Comparison of ENCODE assay signal across 1 cellular context in the genomic region with DNA sequence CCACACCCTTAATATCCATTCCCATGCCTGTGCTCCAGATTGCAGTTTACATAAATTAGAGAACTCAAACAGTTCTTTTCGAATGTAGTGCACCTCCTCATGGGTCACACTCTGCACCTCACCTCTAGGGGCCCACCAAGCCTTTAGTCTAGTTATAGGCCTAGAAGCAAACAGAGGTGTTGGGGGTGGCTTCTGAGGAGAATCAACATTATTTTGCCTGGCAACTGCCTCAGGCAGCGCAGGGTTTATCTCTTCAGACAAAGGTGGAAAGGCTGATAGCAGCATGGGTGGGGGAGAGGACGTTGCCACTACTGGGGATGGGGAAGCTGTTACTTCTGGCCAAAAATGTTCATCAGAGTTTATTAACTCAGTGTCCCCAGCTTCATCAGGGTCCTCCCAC.
TF ChIP-seq lines count a peak whose summit lies in the region.

No MANE protein-coding gene starts in this region.

TF ChIP-seq in K562, 482 proteins besides CTCF, POLR2A, EP300 and RAD21 (continued from another document):
- TF ChIP-seq, protein P1, sequence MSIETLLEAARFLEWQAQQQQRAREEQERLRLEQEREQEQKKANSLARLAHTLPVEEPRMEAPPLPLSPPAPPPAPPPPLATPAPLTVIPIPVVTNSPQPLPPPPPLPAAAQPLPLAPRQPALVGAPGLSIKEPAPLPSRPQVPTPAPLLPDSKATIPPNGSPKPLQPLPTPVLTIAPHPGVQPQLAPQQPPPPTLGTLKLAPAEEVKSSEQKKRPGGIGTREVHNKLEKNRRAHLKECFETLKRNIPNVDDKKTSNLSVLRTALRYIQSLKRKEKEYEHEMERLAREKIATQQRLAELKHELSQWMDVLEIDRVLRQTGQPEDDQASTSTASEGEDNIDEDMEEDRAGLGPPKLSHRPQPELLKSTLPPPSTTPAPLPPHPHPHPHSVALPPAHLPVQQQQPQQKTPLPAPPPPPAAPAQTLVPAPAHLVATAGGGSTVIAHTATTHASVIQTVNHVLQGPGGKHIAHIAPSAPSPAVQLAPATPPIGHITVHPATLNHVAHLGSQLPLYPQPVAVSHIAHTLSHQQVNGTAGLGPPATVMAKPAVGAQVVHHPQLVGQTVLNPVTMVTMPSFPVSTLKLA (conservative IDR thresholded peaks at IDR 0.05): 0 out of 4 replicates have a peak, but pooled peaks of 1 of the 2 experiments have one; percentile 30
- TF ChIP-seq ZNF311 (CRISPR knock-in tag; IDR thresholded peaks at IDR 0.05): no peak
- no peak for TF ChIP-seq KHSRP (IDR thresholded peaks at IDR 0.05)
- TF ChIP-seq NRF1 (conservative IDR thresholded peaks at IDR 0.05 in 1 of 2, IDR thresholded peaks at IDR 0.05 in 1 of 2): 0 out of 4 replicates have a peak, but pooled peaks of 1 of the 2 experiments have one; percentile 39
- TF ChIP-seq KLF16 (IDR thresholded peaks at IDR 0.05): peak; percentile 65; the same call in 1 of the 2 replicates
- TF ChIP-seq ARID1B (IDR thresholded peaks at IDR 0.05): peak; percentile 92
- no peak for TF ChIP-seq MED1 (CRISPR knock-in tag; IDR thresholded peaks at IDR 0.05; ENCODE audit: borderline replicate concordance)
- TF ChIP-seq TAL1 (IDR thresholded peaks at IDR 0.05): peak; percentile 75
- peak; percentile 33; the same call in 1 of the 2 replicates for TF ChIP-seq NFIC (IDR thresholded peaks at IDR 0.05)
- TF ChIP-seq, protein P2, sequence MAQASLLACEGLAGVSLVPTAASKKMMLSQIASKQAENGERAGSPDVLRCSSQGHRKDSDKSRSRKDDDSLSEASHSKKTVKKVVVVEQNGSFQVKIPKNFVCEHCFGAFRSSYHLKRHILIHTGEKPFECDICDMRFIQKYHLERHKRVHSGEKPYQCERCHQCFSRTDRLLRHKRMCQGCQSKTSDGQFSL (CRISPR knock-in tag; IDR thresholded peaks at IDR 0.05): 0 out of 2 replicates have a peak, but pooled peaks have one; percentile 21
- TF ChIP-seq, protein P2 (tag; IDR thresholded peaks at IDR 0.05): no peak
- TF ChIP-seq ZNF12 (CRISPR knock-in tag; IDR thresholded peaks at IDR 0.05): no peak
- TF ChIP-seq ZFX (CRISPR knock-in tag; IDR thresholded peaks at IDR 0.05): peak; percentile 86
- peak; percentile 71; the same call in 1 of the 2 replicates for TF ChIP-seq RFX5 (IDR thresholded peaks at IDR 0.05; ENCODE audit: low read depth, low read length)
- 0 out of 2 replicates have a peak, but pooled peaks have one; percentile 50 for TF ChIP-seq SNIP1 (IDR thresholded peaks at IDR 0.05; ENCODE audit: low read depth)
- TF ChIP-seq LEF1 (IDR thresholded peaks at IDR 0.05): 0 out of 2 replicates have a peak, but pooled peaks have one; percentile 41
- no peak for TF ChIP-seq ZNF644 (tag; IDR thresholded peaks at IDR 0.05; ENCODE audit: low read depth)
- no peak for TF ChIP-seq HMGN3 (IDR thresholded peaks at IDR 0.05; ENCODE audit: borderline replicate concordance, extremely low read depth, insufficient read length, low read depth, low read length)
- TF ChIP-seq ZBTB17 (CRISPR knock-in tag; IDR thresholded peaks at IDR 0.05): no peak
- peak; percentile 52; the same call in 1 of the 2 replicates for TF ChIP-seq RNF2 (IDR thresholded peaks at IDR 0.05)
- TF ChIP-seq RFX1 (IDR thresholded peaks at IDR 0.05): peak; percentile 60
- no peak for TF ChIP-seq HNRNPH1 (optimal IDR thresholded peaks at IDR 0.05; ENCODE audit: low read depth, low read length)
- TF ChIP-seq, protein P3, sequence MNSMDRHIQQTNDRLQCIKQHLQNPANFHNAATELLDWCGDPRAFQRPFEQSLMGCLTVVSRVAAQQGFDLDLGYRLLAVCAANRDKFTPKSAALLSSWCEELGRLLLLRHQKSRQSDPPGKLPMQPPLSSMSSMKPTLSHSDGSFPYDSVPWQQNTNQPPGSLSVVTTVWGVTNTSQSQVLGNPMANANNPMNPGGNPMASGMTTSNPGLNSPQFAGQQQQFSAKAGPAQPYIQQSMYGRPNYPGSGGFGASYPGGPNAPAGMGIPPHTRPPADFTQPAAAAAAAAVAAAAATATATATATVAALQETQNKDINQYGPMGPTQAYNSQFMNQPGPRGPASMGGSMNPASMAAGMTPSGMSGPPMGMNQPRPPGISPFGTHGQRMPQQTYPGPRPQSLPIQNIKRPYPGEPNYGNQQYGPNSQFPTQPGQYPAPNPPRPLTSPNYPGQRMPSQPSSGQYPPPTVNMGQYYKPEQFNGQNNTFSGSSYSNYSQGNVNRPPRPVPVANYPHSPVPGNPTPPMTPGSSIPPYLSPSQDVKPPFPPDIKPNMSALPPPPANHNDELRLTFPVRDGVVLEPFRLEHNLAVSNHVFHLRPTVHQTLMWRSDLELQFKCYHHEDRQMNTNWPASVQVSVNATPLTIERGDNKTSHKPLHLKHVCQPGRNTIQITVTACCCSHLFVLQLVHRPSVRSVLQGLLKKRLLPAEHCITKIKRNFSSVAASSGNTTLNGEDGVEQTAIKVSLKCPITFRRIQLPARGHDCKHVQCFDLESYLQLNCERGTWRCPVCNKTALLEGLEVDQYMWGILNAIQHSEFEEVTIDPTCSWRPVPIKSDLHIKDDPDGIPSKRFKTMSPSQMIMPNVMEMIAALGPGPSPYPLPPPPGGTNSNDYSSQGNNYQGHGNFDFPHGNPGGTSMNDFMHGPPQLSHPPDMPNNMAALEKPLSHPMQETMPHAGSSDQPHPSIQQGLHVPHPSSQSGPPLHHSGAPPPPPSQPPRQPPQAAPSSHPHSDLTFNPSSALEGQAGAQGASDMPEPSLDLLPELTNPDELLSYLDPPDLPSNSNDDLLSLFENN (IDR thresholded peaks at IDR 0.05; ENCODE audit: low read depth in 2 of 2, low read length in 2 of 2): no peak
- peak; percentile 78 for TF ChIP-seq NCOR1 (IDR thresholded peaks at IDR 0.05)
- TF ChIP-seq SMARCA5 (IDR thresholded peaks at IDR 0.05): no peak
- no peak for TF ChIP-seq NFIX (CRISPR knock-in tag; IDR thresholded peaks at IDR 0.05; ENCODE audit: low read depth)
- TF ChIP-seq CREB1 (IDR thresholded peaks at IDR 0.05): no peak
- TF ChIP-seq CREB1 (CRISPR knock-in tag; IDR thresholded peaks at IDR 0.05): no peak
- no peak for TF ChIP-seq ZNF696 (CRISPR knock-in tag; conservative IDR thresholded peaks at IDR 0.05)
- TF ChIP-seq CTBP1 (IDR thresholded peaks at IDR 0.05; ENCODE audit: borderline replicate concordance): peak; percentile 90
- TF ChIP-seq PTRF (tag; IDR thresholded peaks at IDR 0.05): no peak
- peak; percentile 51; the same call in 1 of the 2 replicates for TF ChIP-seq ZEB2 (IDR thresholded peaks at IDR 0.05)
- TF ChIP-seq HLTF (IDR thresholded peaks at IDR 0.05): no peak
